ENCODE assay signal across 8 cellular contexts in the genomic region with DNA sequence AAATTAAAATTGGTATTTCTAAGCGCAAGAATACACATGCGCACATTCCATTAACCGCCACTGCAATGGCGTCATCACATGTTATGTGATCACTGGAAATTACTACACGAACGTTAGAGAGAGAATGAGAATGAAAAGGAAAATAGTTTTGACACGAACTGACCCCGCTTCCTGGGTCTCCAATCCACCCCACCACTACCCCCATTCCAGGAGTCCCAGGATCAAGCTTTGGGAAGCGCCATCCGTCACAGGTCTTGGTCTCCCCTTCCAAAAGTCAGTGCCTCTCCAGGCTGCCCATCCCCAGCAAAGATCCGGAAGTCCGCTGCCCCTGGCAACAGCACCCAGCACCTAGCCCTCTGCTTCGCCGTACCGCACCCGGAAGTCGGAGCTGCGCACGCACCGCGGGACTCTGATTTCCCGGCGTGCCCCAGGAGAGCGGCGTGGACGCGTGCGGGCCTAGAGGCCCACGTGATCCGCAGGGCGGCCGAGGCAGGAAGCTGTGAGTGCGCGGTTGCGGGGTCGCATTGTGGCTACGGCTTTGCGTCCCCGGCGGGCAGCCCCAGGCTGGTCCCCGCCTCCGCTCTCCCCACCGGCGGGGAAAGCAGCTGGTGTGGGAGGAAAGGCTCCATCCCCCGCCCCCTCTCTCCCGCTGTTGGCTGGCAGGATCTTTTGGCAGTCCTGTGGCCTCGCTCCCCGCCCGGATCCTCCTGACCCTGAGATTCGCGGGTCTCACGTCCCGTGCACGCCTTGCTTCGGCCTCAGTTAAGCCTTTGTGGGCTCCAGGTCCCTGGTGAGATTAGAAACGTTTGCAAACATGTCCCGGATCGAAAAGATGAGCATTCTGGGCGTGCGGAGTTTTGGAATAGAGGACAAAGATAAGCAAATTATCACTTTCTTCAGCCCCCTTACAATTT. TPM values are rescaled to one million over a fixed set of nuclear protein-coding genes. Genes with fewer than 3 reads are reported as not detected.
DNase-seq lines count a peak whose midpoint lies in the region; ATAC-seq lines count a peak whose summit lies in the region.

A gene (plus strand): TSS at position 467 of the 914 bp plus-strand sequence. CDS start 348 bp downstream, at position 815.

- H3K4me1 ChIP-seq in BLaER1 treated with 17β-estradiol and CSF1 and Interleukin-3, amounts not matched to agents 10 nM and 100 nM: peaks cover 10 to 24% (median 15%) of the 10 kb centered on the region in 10 experiments

- H3K4me2 ChIP-seq in BLaER1 treated with 17β-estradiol and CSF1 and Interleukin-3, amounts not matched to agents 10 nM and 100 nM: peak within 1 kb of the TSS; percentile 88 to 99 (median 93)

- no peaks in the 10 kb centered on the region for H3K27me3 ChIP-seq in BLaER1 treated with 17β-estradiol and CSF1 and Interleukin-3, amounts not matched to agents 10 nM and 100 nM

- ATAC-seq in GM19328 (IDR thresholded peaks at IDR 0.05; ENCODE audit: unreplicated experiment): peak; percentile 98
- ATAC-seq in HG03469 (IDR thresholded peaks at IDR 0.05; ENCODE audit: unreplicated experiment): peak; percentile 93

- POLR2A ChIA-PET in activated CD4-positive, alpha-beta T cell treated with anti-CD3 and anti-CD28 coated beads, Interleukin-2, amount 10 ng/mL, durations not matched to agents 7 days and 5 days (lab: Charles Lee): no interaction called here

- H3K4me3 Mint-ChIP-seq in activated CD4-positive, alpha-beta T cell treated with anti-CD3 and anti-CD28 coated beads, Interleukin-2, amount 10 ng/mL, durations not matched to agents 7 days and 5 days: peak within 1 kb of the TSS; percentile 97

- peaks cover 17% of the 10 kb centered on the region for H3K36me3 Mint-ChIP-seq in activated CD4-positive, alpha-beta T cell treated with anti-CD3 and anti-CD28 coated beads, Interleukin-2, amount 10 ng/mL, durations not matched to agents 7 days and 5 days (ENCODE audit: low read depth)

- H3K27ac ChIP-seq in BLaER1 treated with 17β-estradiol and CSF1 and Interleukin-3, amounts not matched to agents 10 nM and 100 nM: peak within 1 kb of the TSS; percentile 74 to 91 (median 85)

- CTCF ChIA-PET in activated CD4-positive, alpha-beta T cell treated with anti-CD3 and anti-CD28 coated beads, Interleukin-2, amount 10 ng/mL, durations not matched to agents 7 days and 5 days (lab: Charles Lee): interaction anchor here (0.5 to 0.7 kb wide), 3 partner anchors 10 to 420 kb away, joined by 3 read pairs; no protein-coding TSS in a partner anchor

- H3K27me3 Mint-ChIP-seq in activated CD4-positive, alpha-beta T cell treated with anti-CD3 and anti-CD28 coated beads, Interleukin-2, amount 10 ng/mL, durations not matched to agents 7 days and 5 days: no peaks in the 10 kb centered on the region

- peaks cover 2 to 12% (median 7%) of the 10 kb centered on the region in 11 experiments; a peak in 8 of 22 replicates for H3K9me3 ChIP-seq in BLaER1 treated with 17β-estradiol and CSF1 and Interleukin-3, amounts not matched to agents 10 nM and 100 nM (replicated peaks in 1 of 11)

- peak within 1 kb of the TSS; percentile 64 to 77 (median 72) for H3K4me3 ChIP-seq in BLaER1 treated with 17β-estradiol and CSF1 and Interleukin-3, amounts not matched to agents 10 nM and 100 nM

- peaks cover 15 to 26% (median 22%) of the 10 kb centered on the region in 11 experiments for H3K36me3 ChIP-seq in BLaER1 treated with 17β-estradiol and CSF1 and Interleukin-3, amounts not matched to agents 10 nM and 100 nM

- H3K9me3 Mint-ChIP-seq in activated CD4-positive, alpha-beta T cell treated with anti-CD3 and anti-CD28 coated beads, Interleukin-2, amount 10 ng/mL, durations not matched to agents 7 days and 5 days: no peaks in the 10 kb centered on the region

- H3K9ac ChIP-seq in BLaER1 treated with 17β-estradiol and CSF1 and Interleukin-3, amounts not matched to agents 10 nM and 100 nM: peak within 1 kb of the TSS; percentile 76 to 89 (median 85)

- H3K4me1 Mint-ChIP-seq in activated CD4-positive, alpha-beta T cell treated with anti-CD3 and anti-CD28 coated beads, Interleukin-2, amount 10 ng/mL, durations not matched to agents 7 days and 5 days: peaks cover 27% of the 10 kb centered on the region

- H4K20me1 ChIP-seq in BLaER1 treated with 17β-estradiol and CSF1 and Interleukin-3, amounts not matched to agents 10 nM and 100 nM: no peaks in the 10 kb centered on the region

- H3K27ac Mint-ChIP-seq in activated CD4-positive, alpha-beta T cell treated with anti-CD3 and anti-CD28 coated beads, Interleukin-2, amount 10 ng/mL, durations not matched to agents 7 days and 5 days: peak within 1 kb of the TSS; percentile 97

- DNase-seq in NCI-H526 treated with DMSO at 0.1 percent for 48 hours (lab: John Stamatoyannopoulos, UW): peak; percentile 71
- DNase-seq in activated CD4-positive, alpha-beta T cell treated with anti-CD3 and anti-CD28 coated beads, Interleukin-2, amount 10 ng/mL, durations not matched to agents 7 days and 5 days: peak; percentile 94
- DNase-seq in cortex of kidney (lab: John Stamatoyannopoulos, UW): peak; percentile 51
- peak; percentile 96 for DNase-seq in left kidney (ENCODE audit: low read depth, low spot score)
- peak; percentile 95 for DNase-seq in stimulated activated CD4-positive, alpha-beta T cell treated with anti-CD3 and anti-CD28 coated beads, Interleukin-1b, Interleukin-23, amount 100 ng/mL, for 48 hours

RNA-seq across cellular contexts. Expression of the gene that starts here (rescaled TPM):
- 10 to 100 TPM; 33.3 to 38.5 TPM for total RNA-seq in activated CD4-positive, alpha-beta T cell treated with anti-CD3 and anti-CD28 coated beads, Interleukin-2, amount 10 ng/mL, durations not matched to agents 7 days and 5 days

Comparison
In these comparisons a context has a peak if more than half of its experiments do, and no peak if none do; other contexts are left out.
1. Peak in every context shown above with its lines: DNase-seq, ATAC-seq, H3K4me3 ChIP-seq and H3K27ac ChIP-seq.